In the genomic region with DNA sequence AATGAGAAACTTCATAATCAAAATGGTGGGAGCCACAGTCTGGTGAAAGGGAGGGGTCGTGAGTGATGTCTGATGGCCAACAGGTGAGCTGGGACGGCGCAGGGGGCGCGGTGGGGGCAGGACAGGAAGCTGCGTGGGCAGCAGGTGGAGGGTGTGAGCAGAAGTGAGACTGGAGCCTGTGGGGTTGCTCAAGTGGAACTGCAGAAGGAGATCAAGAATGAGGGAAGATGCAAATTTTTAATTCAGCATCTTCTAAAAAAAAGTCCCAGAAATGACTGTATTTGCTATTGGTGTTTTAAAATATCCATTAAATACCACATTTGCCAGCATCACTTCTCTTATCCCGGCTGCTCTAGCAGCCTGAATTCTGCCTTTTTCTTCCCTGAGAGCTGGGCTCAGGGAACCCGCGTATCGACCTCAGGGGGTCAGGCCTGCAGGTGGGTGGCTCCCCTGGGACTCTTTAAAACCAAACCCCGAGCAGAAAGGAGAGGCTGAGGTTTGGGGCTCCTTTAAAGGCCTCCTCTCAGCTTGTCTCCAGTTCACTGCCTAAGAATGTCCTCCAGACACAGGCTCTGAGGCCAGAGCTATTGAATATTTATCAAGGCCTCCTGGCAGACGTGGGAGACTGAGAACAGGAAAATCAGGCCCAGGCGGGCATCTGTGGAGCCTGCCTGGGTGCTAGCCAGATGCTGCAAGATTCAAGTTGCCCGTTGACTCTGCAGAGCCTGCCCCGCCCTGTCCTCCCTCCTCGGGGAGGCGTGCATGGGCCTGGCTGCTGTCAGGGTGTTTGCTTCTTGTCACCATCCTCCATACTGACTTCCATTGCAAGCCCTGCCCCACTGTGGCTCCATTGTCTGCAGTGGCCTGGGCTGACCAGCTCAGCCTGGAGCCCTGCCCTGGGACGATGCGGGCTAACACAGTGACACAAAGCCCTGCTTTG, we compare ENCODE assay signal across 8 cellular contexts. TPM values are rescaled to one million over a fixed set of nuclear protein-coding genes. Genes with fewer than 3 reads are reported as not detected.
DNase-seq lines count a peak whose midpoint lies in the region; ATAC-seq and TF ChIP-seq lines count a peak whose summit lies in the region.

No MANE protein-coding gene starts in this region.

- no TSS peak for BruUV-seq in Calu3 (replicated peaks; lab: Mats Ljungman, UMichigan)

- TF ChIP-seq POLR2A in vagina (IDR thresholded peaks at IDR 0.05): no peak

- peaks cover 26% of the 10 kb centered on the region for H3K4me1 ChIP-seq in vagina

- ATAC-seq in GM19351 (IDR thresholded peaks at IDR 0.05; ENCODE audit: unreplicated experiment) (peak; percentile 60), HG03280 (IDR thresholded peaks at IDR 0.05; ENCODE audit: unreplicated experiment) (peak; percentile 48), T-helper 17 cell (peak; percentile 59)

- H3K27me3 Mint-ChIP-seq in Calu3 (ENCODE audit: unreplicated experiment): peaks cover 14% of the 10 kb centered on the region
- no peaks in the 10 kb centered on the region for H3K27me3 Mint-ChIP-seq in T-helper 17 cell

- H3K4me1 Mint-ChIP-seq in Calu3 (ENCODE audit: low read depth, unreplicated experiment) (peaks cover 31% of the 10 kb centered on the region), T-helper 17 cell (peaks cover 17% of the 10 kb centered on the region)

- no peaks in the 10 kb centered on the region for H3K36me3 ChIP-seq in vagina

- no peak overlapping the region for H3K4me3 ChIP-seq in vagina

- intact Hi-C loops in Calu3 (cut with micrococcal nuclease; ENCODE audit: unreplicated experiment) (loop anchor here (1.0 kb wide), 1 partner anchor 96 kb away; no protein-coding TSS in a partner anchor), vagina (cut with DNase I) (loop anchor here (5.0 kb wide), 1 partner anchor 94 kb away; no protein-coding TSS in a partner anchor)

- no peak for TF ChIP-seq CTCF in Calu3 (IDR thresholded peaks at IDR 0.05; ENCODE audit: unreplicated experiment)
- no peak for TF ChIP-seq CTCF in vagina (IDR thresholded peaks at IDR 0.05)

- no peak overlapping the region for H3K27ac Mint-ChIP-seq in Calu3 (ENCODE audit: unreplicated experiment)
- no peak overlapping the region for H3K27ac Mint-ChIP-seq in T-helper 17 cell

- DNase-seq in Calu3 (peak; percentile 69), T-helper 17 cell (no peak), left kidney (ENCODE audit: low read depth, low spot score) (peak; percentile 82), vagina (ENCODE audit: extremely low spot score in 2 of 2) (no peak), NCI-H774 (lab: John Stamatoyannopoulos, UW) (no peak), cerebellar nuclear complex (lab: John Stamatoyannopoulos, UW) (no peak)

- peak overlapping the region; percentile 24 for H3K27ac ChIP-seq in vagina

- H3K9me3 ChIP-seq in T-helper 17 cell (ENCODE audit: control insufficient read depth, low read length, poor library complexity, severe bottlenecking) (no peaks in the 10 kb centered on the region), vagina (no peaks in the 10 kb centered on the region)

- H3K4me3 Mint-ChIP-seq in Calu3 (ENCODE audit: low read depth, unreplicated experiment): no peak overlapping the region
- peak overlapping the region; percentile 41 for H3K4me3 Mint-ChIP-seq in T-helper 17 cell

- no peaks in the 10 kb centered on the region for H3K27me3 ChIP-seq in vagina

- no peaks in the 10 kb centered on the region for H3K36me3 Mint-ChIP-seq in Calu3 (ENCODE audit: insufficient read depth, unreplicated experiment)
- no peaks in the 10 kb centered on the region for H3K36me3 Mint-ChIP-seq in T-helper 17 cell (ENCODE audit: low read depth)

- CTCF ChIA-PET in Calu3 (lab: Charles Lee): interaction anchor here (1.6 to 1.9 kb wide), 2 partner anchors 14 to 96 kb away, joined by 8 to 13 read pairs; no protein-coding TSS in a partner anchor

- peaks cover 3% of the 10 kb centered on the region for H3K9me3 Mint-ChIP-seq in Calu3 (ENCODE audit: low read depth, unreplicated experiment)

RNA-seq across cellular contexts. Expression of gene SYPL1, which starts 53.9 kb away (rescaled TPM):
- 76.1 and 88.3 TPM in 2 replicates for total RNA-seq in Calu3 (2022)
- 10 to 100 TPM; 30.3 to 38.8 TPM for total RNA-seq in T-helper 17 cell
- 76.9 TPM for total RNA-seq in vagina

Comparison
In these comparisons a context has a peak if more than half of its experiments do, and no peak if none do; other contexts are left out.
1. DNase-seq: peak in Calu3 (single experiment) and left kidney (single experiment); none in T-helper 17 cell (0 of 3), vagina (0 of 2), NCI-H774 (single experiment) and cerebellar nuclear complex (0 of 2).
2. Peak in every context shown above with its lines, with median percentiles within 50 percentile points of each other: ATAC-seq.